In genomic region chr7:55550010-55550409, GRCh38 we compare ENCODE assay signal across 8 cellular contexts. TPM values are rescaled to one million over a fixed set of nuclear protein-coding genes. Genes with fewer than 3 reads are reported as not detected.
DNase-seq lines count a peak whose midpoint lies in the region; ATAC-seq, FAIRE-seq and TF ChIP-seq lines count a peak whose summit lies in the region.

No MANE protein-coding gene starts in this region.

- CTCF ChIA-PET in HepG2 (lab: Yijun Ruan, JAX; ENCODE audit: low intra/inter-chr PET ratio, low total read pairs), result no interaction called here

- H4K20me1 ChIP-seq in OCI-LY1 (ENCODE audit: insufficient read depth, low read length) (no peaks in the 10 kb centered on the region), HepG2 (ENCODE audit: insufficient read depth, low read length) (peaks cover 2% of the 10 kb centered on the region; the same call in 1 of the 2 replicates)

- POLR2A ChIA-PET in HepG2 (lab: Yijun Ruan, JAX), result no interaction called here

- H3K4me3 ChIP-seq in OCI-LY1 (ENCODE audit: low read depth, low read length, poor library complexity, severe bottlenecking), result peak overlapping the region; percentile 47
- no peak overlapping the region for H3K4me3 ChIP-seq in HepG2 (replicated peaks in 1 of 3; ENCODE audit: insufficient read depth in 1 of 3, low read depth in 2 of 3, low read length in 3 of 3)

- TF ChIP-seq EP300 in HepG2 (IDR thresholded peaks at IDR 0.05; ENCODE audit: low read depth in 2 of 2, low read length in 2 of 2) (no peak), HepG2 (CRISPR knock-in tag; IDR thresholded peaks at IDR 0.05; ENCODE audit: borderline replicate concordance) (no peak)

- FAIRE-seq in HepG2 (lab: Jason Lieb, UNC), result no peak
- no peak for FAIRE-seq in GM12892 (lab: Jason Lieb, UNC)

- H3K27ac ChIP-seq in C4-2B (peak overlapping the region; percentile 46), OCI-LY1 (ENCODE audit: low read depth, low read length, poor library complexity, severe bottlenecking) (peak overlapping the region; percentile 92), HepG2 (ENCODE audit: extremely low read length, insufficient read depth, low read length) (no peak overlapping the region)

- intact Hi-C loops in HepG2 (cut with micrococcal nuclease; ENCODE audit: unreplicated experiment), result no loop called here

- H3K27me3 ChIP-seq in OCI-LY1 (ENCODE audit: insufficient read depth, low read length), result no peaks in the 10 kb centered on the region
- H3K27me3 ChIP-seq in HepG2 (ENCODE audit: control insufficient read depth in 1 of 2, insufficient read depth in 2 of 2, low read length in 2 of 2), result no peaks in the 10 kb centered on the region

- H3K9ac ChIP-seq in OCI-LY1 (ENCODE audit: low read length) (peak overlapping the region; percentile 60), HepG2 (ENCODE audit: insufficient read depth, low read depth, low read length) (no peak overlapping the region)

- H3K4me2 ChIP-seq in OCI-LY1 (ENCODE audit: low read length) (peak overlapping the region; percentile 71), HepG2 (ENCODE audit: low read depth, low read length) (no peak overlapping the region)

- in situ Hi-C loops in GM13977 (cut with MboI; ENCODE audit: low pct_unique_long_range_greater_than_20kb, low sequenced_read_pairs, unreplicated experiment) (no loop called here), HepG2 (cut with HindIII; ENCODE audit: extremely low pct_ligation_motif_present, low pct_unique_long_range_greater_than_20kb) (no loop called here)

- TF ChIP-seq CTCF in C4-2B (conservative IDR thresholded peaks at IDR 0.05) (peak; percentile 98), GM13977 (IDR thresholded peaks at IDR 0.05; ENCODE audit: extremely low read depth, insufficient read depth, missing control alignments) (peak; percentile 3), OCI-LY1 (IDR thresholded peaks at IDR 0.05; ENCODE audit: low read length) (peak; percentile 100), HepG2 (CRISPR knock-in tag; IDR thresholded peaks at IDR 0.05) (no peak)

- H3K79me2 ChIP-seq in OCI-LY1 (ENCODE audit: insufficient read depth, low read length), result peaks cover 99% of the 10 kb centered on the region
- peaks cover 85% of the 10 kb centered on the region for H3K79me2 ChIP-seq in HepG2 (ENCODE audit: insufficient read depth, low read length)

- H3F3A ChIP-seq in OCI-LY1 (ENCODE audit: insufficient read depth, low read length), result no peaks in the 10 kb centered on the region

- 99% methylated on average over 10 of the region's 10 CpGs for WGBS in HepG2 (ENCODE audit: low lambda C conversion rate)

- TF ChIP-seq POLR2A in HepG2 (IDR thresholded peaks at IDR 0.05; ENCODE audit: insufficient read depth in 1 of 2, low read depth in 2 of 2, low read length in 2 of 2) (no peak), GM12892 (IDR thresholded peaks at IDR 0.05; ENCODE audit: low read depth, low read length) (no peak)

- H3K36me3 ChIP-seq in OCI-LY1 (ENCODE audit: insufficient read depth, low read length), result peaks cover 24% of the 10 kb centered on the region
- H3K36me3 ChIP-seq in HepG2 (replicated peaks in 1 of 2; ENCODE audit: control insufficient read depth in 1 of 2, insufficient read depth in 2 of 2, low read length in 2 of 2), result no peaks in the 10 kb centered on the region; a peak in 1 of 5 replicates

- BruUV-seq in HepG2 (replicated peaks; lab: Mats Ljungman, UMichigan), result no TSS peak

- no peak overlapping the region for H2AFZ ChIP-seq in OCI-LY1 (ENCODE audit: low read length)
- no peak overlapping the region for H2AFZ ChIP-seq in HepG2 (ENCODE audit: low read length)

- H3K4me1 ChIP-seq in OCI-LY1 (ENCODE audit: insufficient read depth, low read length, severe bottlenecking) (peaks cover 99% of the 10 kb centered on the region), HepG2 (ENCODE audit: insufficient read depth, low read length) (peaks cover 36% of the 10 kb centered on the region)

- no peak for TF ChIP-seq RAD21 in HepG2 (CRISPR knock-in tag; IDR thresholded peaks at IDR 0.05)

- no peaks in the 10 kb centered on the region for H3K9me3 ChIP-seq in OCI-LY1 (ENCODE audit: low read length)
- no peaks in the 10 kb centered on the region for H3K9me3 ChIP-seq in HepG2 (ENCODE audit: low read length)

- no peaks in the 10 kb centered on the region for H3K9me2 ChIP-seq in OCI-LY1 (ENCODE audit: low read depth, low read length)

- ATAC-seq in HepG2 (no peak), HG03457 (IDR thresholded peaks at IDR 0.05; ENCODE audit: unreplicated experiment) (no peak), HG03460 (IDR thresholded peaks at IDR 0.05; ENCODE audit: unreplicated experiment) (no peak)

- DNase-seq in GM13977 (ENCODE audit: low spot score), result no peak
- no peak for DNase-seq in HepG2 (ENCODE audit: low spot score)
- no peak for DNase-seq in hippocampal formation (lab: John Stamatoyannopoulos, UW)
- no peak for DNase-seq in GM12892 (ENCODE audit: insufficient read length)

TF ChIP-seq in HepG2, 621 proteins besides CTCF, POLR2A, EP300 and RAD21:
- TF ChIP-seq, protein P1, sequence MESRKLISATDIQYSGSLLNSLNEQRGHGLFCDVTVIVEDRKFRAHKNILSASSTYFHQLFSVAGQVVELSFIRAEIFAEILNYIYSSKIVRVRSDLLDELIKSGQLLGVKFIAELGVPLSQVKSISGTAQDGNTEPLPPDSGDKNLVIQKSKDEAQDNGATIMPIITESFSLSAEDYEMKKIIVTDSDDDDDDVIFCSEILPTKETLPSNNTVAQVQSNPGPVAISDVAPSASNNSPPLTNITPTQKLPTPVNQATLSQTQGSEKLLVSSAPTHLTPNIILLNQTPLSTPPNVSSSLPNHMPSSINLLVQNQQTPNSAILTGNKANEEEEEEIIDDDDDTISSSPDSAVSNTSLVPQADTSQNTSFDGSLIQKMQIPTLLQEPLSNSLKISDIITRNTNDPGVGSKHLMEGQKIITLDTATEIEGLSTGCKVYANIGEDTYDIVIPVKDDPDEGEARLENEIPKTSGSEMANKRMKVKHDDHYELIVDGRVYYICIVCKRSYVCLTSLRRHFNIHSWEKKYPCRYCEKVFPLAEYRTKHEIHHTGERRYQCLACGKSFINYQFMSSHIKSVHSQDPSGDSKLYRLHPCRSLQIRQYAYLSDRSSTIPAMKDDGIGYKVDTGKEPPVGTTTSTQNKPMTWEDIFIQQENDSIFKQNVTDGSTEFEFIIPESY (CRISPR knock-in tag; IDR thresholded peaks at IDR 0.05), result peak; percentile 65; the same call in 1 of the 2 replicates
- TF ChIP-seq ZNF619 (CRISPR knock-in tag; IDR thresholded peaks at IDR 0.05), result no peak

RNA-seq across cellular contexts. Expression of gene VOPP1, which starts 22.3 kb away (rescaled TPM):
- 49.9 and 55.3 TPM in 2 replicates for total RNA-seq in HepG2 (2016; rRNA removed; fragmentation: Illumina TruSeq; extraction: Trizol)
- total RNA-seq in HepG2 (2016; cell fraction: cytosol; rRNA removed; fragmentation: Illumina TruSeq; extraction: Trizol; ENCODE audit: low read depth), result 29.6 and 31.7 TPM in 2 replicates
- 43.7 and 56.7 TPM in 2 replicates for total RNA-seq in HepG2 (2016; cell fraction: insoluble cytoplasmic fraction; rRNA removed; fragmentation: Illumina TruSeq; extraction: Trizol)
- total RNA-seq in HepG2 (2016; cell fraction: membrane; rRNA removed; fragmentation: Illumina TruSeq; extraction: Trizol), result 74.9 and 78.9 TPM in 2 replicates
- 43.5 and 50.2 TPM in 2 replicates for total RNA-seq in HepG2 (2016; cell fraction: nucleus; rRNA removed; fragmentation: Illumina TruSeq; extraction: Trizol)
- polyA plus RNA-seq in HepG2 (2011; rRNA removed), result 21.3 and 21.8 TPM in 2 replicates
- polyA plus RNA-seq in HepG2 (2011; cell fraction: cytosol; rRNA removed), result 21.1 and 24.6 TPM in 2 replicates
- polyA plus RNA-seq in HepG2 (2011; cell fraction: nucleus; rRNA removed), result 12.5 and 14.4 TPM in 2 replicates
- polyA plus RNA-seq in HepG2 (2012), result 24.1 and 26.8 TPM in 2 replicates
- 32.1 and 36.4 TPM in 2 replicates for polyA plus RNA-seq in HepG2 (2016; cell fraction: cytosol; fragmentation: Illumina TruSeq; extraction: Trizol; ENCODE audit: low read depth)
- 38.0 and 40.3 TPM in 2 replicates for polyA plus RNA-seq in HepG2 (2016; cell fraction: insoluble cytoplasmic fraction; fragmentation: Illumina TruSeq; extraction: Trizol; ENCODE audit: low read depth)
- polyA plus RNA-seq in HepG2 (2016; cell fraction: membrane; fragmentation: Illumina TruSeq; extraction: Trizol; ENCODE audit: low read depth), result 62.2 and 67.1 TPM in 2 replicates
- polyA plus RNA-seq in HepG2 (2016; cell fraction: nucleus; fragmentation: Illumina TruSeq; extraction: Trizol; ENCODE audit: insufficient read depth, low read depth), result 49.8 and 50.9 TPM in 2 replicates
- polyA minus RNA-seq in HepG2 (2011; rRNA and poly(A)+ RNA removed; ENCODE audit: low replicate concordance), result 59.2 and 63.5 TPM in 2 replicates
- 28.0 and 28.5 TPM in 2 replicates for polyA minus RNA-seq in HepG2 (2011; cell fraction: cytosol; rRNA and poly(A)+ RNA removed)
- polyA minus RNA-seq in HepG2 (2011; cell fraction: nucleus; rRNA and poly(A)+ RNA removed), result 19.4 and 23.2 TPM in 2 replicates
- 210 TPM for polyA plus RNA-seq in GM12892 (2012; ENCODE audit: missing spikeins)
